Comparison of ENCODE assay signal across 8 cellular contexts in genomic region chr7:128879939-128880746, GRCh38. TPM values are rescaled to one million over a fixed set of nuclear protein-coding genes. Genes with fewer than 3 reads are reported as not detected.
DNase-seq lines count a peak whose midpoint lies in the region; ATAC-seq and TF ChIP-seq lines count a peak whose summit lies in the region.

No MANE protein-coding gene starts in this region.

- peak; percentile 85 for TF ChIP-seq CTCF in MCF 10A (IDR thresholded peaks at IDR 0.05; ENCODE audit: unreplicated experiment)
- peak; percentile 54 to 82 (median 59) for TF ChIP-seq CTCF in tibial nerve (IDR thresholded peaks at IDR 0.05)
- no peak for TF ChIP-seq CTCF in natural killer cell (IDR thresholded peaks at IDR 0.05)

- no peaks in the 10 kb centered on the region for H3K27me3 Mint-ChIP-seq in activated naive CD8-positive, alpha-beta T cell treated with anti-CD3 and anti-CD28 coated beads for 36 hours
- peaks cover 3% of the 10 kb centered on the region for H3K27me3 Mint-ChIP-seq in activated naive CD8-positive, alpha-beta T cell treated with anti-CD3 and anti-CD28 coated beads, Interleukin-2, amount 50 U/mL, for 24 hours
- no peaks in the 10 kb centered on the region for H3K27me3 Mint-ChIP-seq in MCF 10A (ENCODE audit: insufficient read depth, unreplicated experiment)
- H3K27me3 Mint-ChIP-seq in natural killer cell (ENCODE audit: low read depth in 2 of 2): no peaks in the 10 kb centered on the region

- H3K4me3 Mint-ChIP-seq in activated naive CD8-positive, alpha-beta T cell treated with anti-CD3 and anti-CD28 coated beads for 36 hours: no peak overlapping the region
- no peak overlapping the region for H3K4me3 Mint-ChIP-seq in activated naive CD8-positive, alpha-beta T cell treated with anti-CD3 and anti-CD28 coated beads, Interleukin-2, amount 50 U/mL, for 24 hours
- no peak overlapping the region for H3K4me3 Mint-ChIP-seq in MCF 10A (ENCODE audit: unreplicated experiment)
- no peak overlapping the region for H3K4me3 Mint-ChIP-seq in natural killer cell

- no peaks in the 10 kb centered on the region for H3K9me3 ChIP-seq in tibial nerve

- intact Hi-C loops in MCF 10A (cut with micrococcal nuclease): loop anchor here (5.0 kb wide), 2 partner anchors 403 to 453 kb away; partner anchors contain the start of gene METTL2B
- intact Hi-C loops in natural killer cell (cut with micrococcal nuclease): loop anchor here (5.0 kb wide), 2 partner anchors 38 to 403 kb away; partner anchors contain the start of gene METTL2B

- H3K27ac ChIP-seq in tibial nerve: no peak overlapping the region

- no peaks in the 10 kb centered on the region for H3K36me3 Mint-ChIP-seq in activated naive CD8-positive, alpha-beta T cell treated with anti-CD3 and anti-CD28 coated beads for 36 hours
- no peaks in the 10 kb centered on the region for H3K36me3 Mint-ChIP-seq in activated naive CD8-positive, alpha-beta T cell treated with anti-CD3 and anti-CD28 coated beads, Interleukin-2, amount 50 U/mL, for 24 hours (ENCODE audit: low read depth)
- H3K36me3 Mint-ChIP-seq in MCF 10A (ENCODE audit: insufficient read depth, unreplicated experiment) (no peaks in the 10 kb centered on the region), natural killer cell (no peaks in the 10 kb centered on the region)

- ATAC-seq in activated naive CD8-positive, alpha-beta T cell treated with anti-CD3 and anti-CD28 coated beads, Interleukin-2, amount 50 U/mL, for 24 hours: no peak
- no peak for ATAC-seq in natural killer cell
- no peak for ATAC-seq in HG03175 (IDR thresholded peaks at IDR 0.05; ENCODE audit: unreplicated experiment)

- DNase-seq in activated naive CD8-positive, alpha-beta T cell treated with anti-CD3 and anti-CD28 coated beads for 36 hours: peak; percentile 32
- no peak for DNase-seq in activated naive CD8-positive, alpha-beta T cell treated with anti-CD3 and anti-CD28 coated beads, Interleukin-2, amount 50 U/mL, for 24 hours
- peak; percentile 28 for DNase-seq in NCI-H345 treated with DMSO at 0.1 percent for 48 hours (lab: John Stamatoyannopoulos, UW; ENCODE audit: unreplicated experiment)
- peak; percentile 70 for DNase-seq in MCF 10A (ENCODE audit: unreplicated experiment)
- DNase-seq in kidney tubule cell (ENCODE audit: low spot score): peak; percentile 56
- no peak for DNase-seq in tibial nerve (ENCODE audit: low spot score in 2 of 2)
- DNase-seq in natural killer cell: no peak

- POLR2A ChIA-PET in MCF 10A (lab: Yijun Ruan, JAX): interaction anchor here (0.6 to 1.8 kb wide), 2 partner anchors 11 to 16 kb away, joined by 3 to 5 read pairs; no protein-coding TSS in a partner anchor

- H3K36me3 ChIP-seq in tibial nerve: no peaks in the 10 kb centered on the region

- H3K4me3 ChIP-seq in tibial nerve: no peak overlapping the region

- no peak overlapping the region for H3K27ac Mint-ChIP-seq in activated naive CD8-positive, alpha-beta T cell treated with anti-CD3 and anti-CD28 coated beads for 36 hours
- no peak overlapping the region for H3K27ac Mint-ChIP-seq in activated naive CD8-positive, alpha-beta T cell treated with anti-CD3 and anti-CD28 coated beads, Interleukin-2, amount 50 U/mL, for 24 hours
- H3K27ac Mint-ChIP-seq in MCF 10A (ENCODE audit: low read depth, unreplicated experiment) (no peak overlapping the region), natural killer cell (no peak overlapping the region)

- H3K4me1 ChIP-seq in tibial nerve: no peaks in the 10 kb centered on the region

- CTCF ChIA-PET in MCF 10A (lab: Yijun Ruan, JAX): interaction anchor here (0.6 to 3.9 kb wide), 15 partner anchors 10 to 327 kb away, joined by 3 to 32 read pairs (median 4); partner anchors contain the start of gene ATP6V1F

- H3K4me1 Mint-ChIP-seq in activated naive CD8-positive, alpha-beta T cell treated with anti-CD3 and anti-CD28 coated beads for 36 hours: peaks cover 3% of the 10 kb centered on the region
- H3K4me1 Mint-ChIP-seq in activated naive CD8-positive, alpha-beta T cell treated with anti-CD3 and anti-CD28 coated beads, Interleukin-2, amount 50 U/mL, for 24 hours: peaks cover 2% of the 10 kb centered on the region
- H3K4me1 Mint-ChIP-seq in MCF 10A (ENCODE audit: insufficient read depth, unreplicated experiment) (no peaks in the 10 kb centered on the region), natural killer cell (no peaks in the 10 kb centered on the region)

- peaks cover 0 to 2% of the 10 kb centered on the region in 2 donors for H3K27me3 ChIP-seq in tibial nerve

- 45 to 57% methylated on average over 20 to 29 of the region's 31 CpGs for WGBS in tibial nerve, 2 donors

- no TSS peak for BruUV-seq in MCF 10A (replicated peaks; lab: Mats Ljungman, UMichigan)

- no peak for TF ChIP-seq POLR2A in tibial nerve (IDR thresholded peaks at IDR 0.05)

- H3K9me3 Mint-ChIP-seq in activated naive CD8-positive, alpha-beta T cell treated with anti-CD3 and anti-CD28 coated beads for 36 hours: peaks cover 1% of the 10 kb centered on the region
- H3K9me3 Mint-ChIP-seq in activated naive CD8-positive, alpha-beta T cell treated with anti-CD3 and anti-CD28 coated beads, Interleukin-2, amount 50 U/mL, for 24 hours: no peaks in the 10 kb centered on the region
- no peaks in the 10 kb centered on the region for H3K9me3 Mint-ChIP-seq in MCF 10A (ENCODE audit: unreplicated experiment)
- no peaks in the 10 kb centered on the region for H3K9me3 Mint-ChIP-seq in natural killer cell

- no peak for TF ChIP-seq EP300 in tibial nerve (IDR thresholded peaks at IDR 0.05)

RNA-seq across cellular contexts. Expression of gene ATP6V1F, which starts 17.5 kb away (rescaled TPM):
- 100 to 1,000 TPM; 125 to 127 TPM for total RNA-seq in activated naive CD8-positive, alpha-beta T cell treated with anti-CD3 and anti-CD28 coated beads for 36 hours
- 125 and 152 TPM in 2 replicates for total RNA-seq in MCF 10A (2022)
- 100 to 1,000 TPM in 1 of 4 donors, 10 to 100 TPM in 3; 57.9 to 122 (median 75.4) TPM for total RNA-seq in tibial nerve
- 10 to 100 TPM; 82.9 to 98.0 (median 94.3) TPM for total RNA-seq in natural killer cell

RNA-seq across cellular contexts. Expression of gene KCP, which starts 30.4 kb away (rescaled TPM):
- under 1 TPM; 0.10 to 0.14 TPM for total RNA-seq in activated naive CD8-positive, alpha-beta T cell treated with anti-CD3 and anti-CD28 coated beads for 36 hours
- total RNA-seq in MCF 10A (2022): 0.42 and 0.68 TPM in 2 replicates
- total RNA-seq in tibial nerve: under 1 TPM; 0.21 to 0.90 (median 0.40) TPM
- total RNA-seq in natural killer cell: under 1 TPM in 2 of 3 donors, not detected in 1; 0.49 to 0.95 TPM

RNA-seq across cellular contexts. Expression of gene FLNC, which starts 49.9 kb away (rescaled TPM):
- total RNA-seq in activated naive CD8-positive, alpha-beta T cell treated with anti-CD3 and anti-CD28 coated beads for 36 hours: under 1 TPM; 0.12 to 0.23 TPM
- 0.28 and 0.44 TPM in 2 replicates for total RNA-seq in MCF 10A (2022)
- 10 to 100 TPM in 2 of 4 donors, 1 to 10 TPM in 2; 5.5 to 13.5 (median 9.0) TPM for total RNA-seq in tibial nerve
- under 1 TPM in 2 of 3 donors, not detected in 1; 0.05 to 0.25 TPM for total RNA-seq in natural killer cell

RNA-seq across cellular contexts. Expression of gene IRF5, which starts 57.6 kb away (rescaled TPM):
- total RNA-seq in activated naive CD8-positive, alpha-beta T cell treated with anti-CD3 and anti-CD28 coated beads for 36 hours: 1 to 10 TPM; 3.8 to 4.0 TPM
- 7.5 and 10.1 TPM in 2 replicates for total RNA-seq in MCF 10A (2022)
- total RNA-seq in tibial nerve: 10 to 100 TPM in 3 of 4 donors, 1 to 10 TPM in 1; 7.8 to 28.8 (median 15.0) TPM
- 10 to 100 TPM; 13.0 to 20.2 (median 19.5) TPM for total RNA-seq in natural killer cell

Comparison
In these comparisons a context has a peak if more than half of its experiments do, and no peak if none do; other contexts are left out.
1. DNase-seq: peak in activated naive CD8-positive, alpha-beta T cell treated with anti-CD3 and anti-CD28 coated beads for 36 hours (single experiment), NCI-H345 treated with DMSO at 0.1 percent for 48 hours (single experiment), MCF 10A (single experiment) and kidney tubule cell (single experiment); none in activated naive CD8-positive, alpha-beta T cell treated with anti-CD3 and anti-CD28 coated beads, Interleukin-2, amount 50 U/mL, for 24 hours (single experiment), tibial nerve (0 of 2) and natural killer cell (single experiment).